ENCODE assay signal across 6 cellular contexts in the genomic region with DNA sequence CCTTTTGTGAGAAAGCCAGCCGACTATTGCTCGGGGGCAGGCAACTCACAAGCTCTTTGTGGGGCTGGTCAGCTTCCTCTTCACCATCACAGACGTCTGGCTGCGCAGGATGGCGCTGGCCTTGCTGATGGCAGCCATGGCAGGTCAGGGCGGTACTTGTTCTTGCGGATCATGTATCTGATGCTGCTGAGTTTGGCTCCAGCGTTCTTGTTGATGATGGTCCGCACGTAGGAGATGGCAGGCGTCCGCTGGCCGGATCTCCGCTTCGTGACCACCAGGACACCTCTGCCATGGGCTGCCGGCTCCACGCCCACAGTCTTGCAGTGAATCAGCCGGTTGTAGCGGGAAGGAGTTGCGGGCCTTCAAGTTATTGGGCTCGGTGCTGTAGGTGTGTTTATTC.
"Had no signal": no experiment of that assay in that cellular context is flagged by ENCODE, and none has a peak within 500 bp of the region (broad histone marks: within the 10 kb centered on the region; RNA-seq: fewer than 3 reads in every experiment).

No MANE protein-coding gene starts in this region.

- H3K4me3 Mint-ChIP-seq: H9 had no signal

- H3K27ac Mint-ChIP-seq: H9 had no signal

- FAIRE-seq: H54, HTR-8/SVneo had no signal

- H3K9me3 Mint-ChIP-seq: H9 had no signal

- DNase-seq: GOT3, H9, HCEC 1CT, IMR-90 had no signal
